1 cellular context compared by ENCODE assay signal in genomic region chr11:57424137-57424801, GRCh38.
TF ChIP-seq lines count a peak whose summit lies in the region.

No MANE protein-coding gene starts in this region.

TF ChIP-seq in WTC11, 78 proteins besides CTCF, POLR2A, EP300 and RAD21 (continued from another document):
- TF ChIP-seq, protein P1, sequence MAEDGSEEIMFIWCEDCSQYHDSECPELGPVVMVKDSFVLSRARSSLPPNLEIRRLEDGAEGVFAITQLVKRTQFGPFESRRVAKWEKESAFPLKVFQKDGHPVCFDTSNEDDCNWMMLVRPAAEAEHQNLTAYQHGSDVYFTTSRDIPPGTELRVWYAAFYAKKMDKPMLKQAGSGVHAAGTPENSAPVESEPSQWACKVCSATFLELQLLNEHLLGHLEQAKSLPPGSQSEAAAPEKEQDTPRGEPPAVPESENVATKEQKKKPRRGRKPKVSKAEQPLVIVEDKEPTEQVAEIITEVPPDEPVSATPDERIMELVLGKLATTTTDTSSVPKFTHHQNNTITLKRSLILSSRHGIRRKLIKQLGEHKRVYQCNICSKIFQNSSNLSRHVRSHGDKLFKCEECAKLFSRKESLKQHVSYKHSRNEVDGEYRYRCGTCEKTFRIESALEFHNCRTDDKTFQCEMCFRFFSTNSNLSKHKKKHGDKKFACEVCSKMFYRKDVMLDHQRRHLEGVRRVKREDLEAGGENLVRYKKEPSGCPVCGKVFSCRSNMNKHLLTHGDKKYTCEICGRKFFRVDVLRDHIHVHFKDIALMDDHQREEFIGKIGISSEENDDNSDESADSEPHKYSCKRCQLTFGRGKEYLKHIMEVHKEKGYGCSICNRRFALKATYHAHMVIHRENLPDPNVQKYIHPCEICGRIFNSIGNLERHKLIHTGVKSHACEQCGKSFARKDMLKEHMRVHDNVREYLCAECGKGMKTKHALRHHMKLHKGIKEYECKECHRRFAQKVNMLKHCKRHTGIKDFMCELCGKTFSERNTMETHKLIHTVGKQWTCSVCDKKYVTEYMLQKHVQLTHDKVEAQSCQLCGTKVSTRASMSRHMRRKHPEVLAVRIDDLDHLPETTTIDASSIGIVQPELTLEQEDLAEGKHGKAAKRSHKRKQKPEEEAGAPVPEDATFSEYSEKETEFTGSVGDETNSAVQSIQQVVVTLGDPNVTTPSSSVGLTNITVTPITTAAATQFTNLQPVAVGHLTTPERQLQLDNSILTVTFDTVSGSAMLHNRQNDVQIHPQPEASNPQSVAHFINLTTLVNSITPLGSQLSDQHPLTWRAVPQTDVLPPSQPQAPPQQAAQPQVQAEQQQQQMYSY (CRISPR knock-in tag; IDR thresholded peaks at IDR 0.05), result no peak
- TF ChIP-seq, protein P2, sequence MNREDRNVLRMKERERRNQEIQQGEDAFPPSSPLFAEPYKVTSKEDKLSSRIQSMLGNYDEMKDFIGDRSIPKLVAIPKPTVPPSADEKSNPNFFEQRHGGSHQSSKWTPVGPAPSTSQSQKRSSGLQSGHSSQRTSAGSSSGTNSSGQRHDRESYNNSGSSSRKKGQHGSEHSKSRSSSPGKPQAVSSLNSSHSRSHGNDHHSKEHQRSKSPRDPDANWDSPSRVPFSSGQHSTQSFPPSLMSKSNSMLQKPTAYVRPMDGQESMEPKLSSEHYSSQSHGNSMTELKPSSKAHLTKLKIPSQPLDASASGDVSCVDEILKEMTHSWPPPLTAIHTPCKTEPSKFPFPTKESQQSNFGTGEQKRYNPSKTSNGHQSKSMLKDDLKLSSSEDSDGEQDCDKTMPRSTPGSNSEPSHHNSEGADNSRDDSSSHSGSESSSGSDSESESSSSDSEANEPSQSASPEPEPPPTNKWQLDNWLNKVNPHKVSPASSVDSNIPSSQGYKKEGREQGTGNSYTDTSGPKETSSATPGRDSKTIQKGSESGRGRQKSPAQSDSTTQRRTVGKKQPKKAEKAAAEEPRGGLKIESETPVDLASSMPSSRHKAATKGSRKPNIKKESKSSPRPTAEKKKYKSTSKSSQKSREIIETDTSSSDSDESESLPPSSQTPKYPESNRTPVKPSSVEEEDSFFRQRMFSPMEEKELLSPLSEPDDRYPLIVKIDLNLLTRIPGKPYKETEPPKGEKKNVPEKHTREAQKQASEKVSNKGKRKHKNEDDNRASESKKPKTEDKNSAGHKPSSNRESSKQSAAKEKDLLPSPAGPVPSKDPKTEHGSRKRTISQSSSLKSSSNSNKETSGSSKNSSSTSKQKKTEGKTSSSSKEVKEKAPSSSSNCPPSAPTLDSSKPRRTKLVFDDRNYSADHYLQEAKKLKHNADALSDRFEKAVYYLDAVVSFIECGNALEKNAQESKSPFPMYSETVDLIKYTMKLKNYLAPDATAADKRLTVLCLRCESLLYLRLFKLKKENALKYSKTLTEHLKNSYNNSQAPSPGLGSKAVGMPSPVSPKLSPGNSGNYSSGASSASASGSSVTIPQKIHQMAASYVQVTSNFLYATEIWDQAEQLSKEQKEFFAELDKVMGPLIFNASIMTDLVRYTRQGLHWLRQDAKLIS (CRISPR knock-in tag; IDR thresholded peaks at IDR 0.05; ENCODE audit: borderline replicate concordance), result no peak
- no peak for TF ChIP-seq OVOL2 (CRISPR knock-in tag; IDR thresholded peaks at IDR 0.05; ENCODE audit: borderline replicate concordance)
